ENCODE assay signal across 8 cellular contexts in the genomic region with DNA sequence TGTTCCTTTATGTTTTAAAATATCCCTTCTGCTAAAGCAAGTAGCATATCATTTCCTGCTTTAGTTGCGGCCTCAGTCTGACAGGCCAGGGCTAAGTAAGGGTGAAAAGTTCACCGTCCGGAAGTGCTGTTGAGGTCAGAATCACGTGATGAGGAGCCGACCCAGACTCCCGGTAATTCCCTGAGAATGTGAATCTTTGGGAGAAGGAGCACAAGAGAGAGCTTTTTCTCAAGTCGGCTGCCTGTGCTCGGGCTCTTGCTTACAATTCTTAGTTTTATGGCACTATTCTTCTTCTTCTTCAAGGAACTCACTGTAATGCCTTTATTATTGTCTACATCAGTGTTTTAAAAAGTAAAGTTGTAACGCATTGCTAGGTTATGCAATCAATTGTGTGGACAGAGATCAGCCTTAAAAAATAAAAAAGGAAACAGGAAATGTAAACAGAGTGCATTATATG.
DNase-seq lines count a peak whose midpoint lies in the region; ATAC-seq and TF ChIP-seq lines count a peak whose summit lies in the region.

No MANE protein-coding gene starts in this region.

- CTCF ChIA-PET in Calu3 (lab: Charles Lee): interaction anchor here (0.6 to 1.7 kb wide), 4 partner anchors 16 to 347 kb away, joined by 3 to 4 read pairs (median 3); no protein-coding TSS in a partner anchor

- no peaks in the 10 kb centered on the region for H3K27me3 Mint-ChIP-seq in Calu3 (ENCODE audit: unreplicated experiment)
- no peaks in the 10 kb centered on the region for H3K27me3 Mint-ChIP-seq in activated T-helper 2 cell treated with anti-CD3 and anti-CD28 coated beads, Interferon-gamma antibody, Interleukin-2, Interleukin-4, amounts not matched to agents 10 μg/mL and 5 μg/mL and 100 μg/mL, durations not matched to agents 14 hours and 24 hours and 36 hours (ENCODE audit: low read depth)

- peak; percentile 87 for DNase-seq in Calu3
- DNase-seq in HT1080 (ENCODE audit: low read depth): peak; percentile 70
- DNase-seq in activated T-helper 2 cell treated with anti-CD3 and anti-CD28 coated beads, Interferon-gamma antibody, Interleukin-2, Interleukin-4, amounts not matched to agents 10 μg/mL and 5 μg/mL and 100 μg/mL, durations not matched to agents 14 hours and 24 hours and 36 hours (ENCODE audit: low spot score): no peak
- DNase-seq in heart right ventricle: peak; percentile 43 to 87
- DNase-seq in renal cortical epithelial cell (ENCODE audit: low read depth): peak; percentile 94
- DNase-seq in activated CD8-positive, alpha-beta memory T cell treated with anti-CD3 and anti-CD28 coated beads, Interleukin-2, amount 50 U/mL, for 48 hours: no peak
- DNase-seq in NCI-H345 (lab: John Stamatoyannopoulos, UW): no peak

- intact Hi-C loops in Calu3 (cut with micrococcal nuclease; ENCODE audit: unreplicated experiment) (loop anchor here (2.0 kb wide), 2 partner anchors 39 to 49 kb away; no protein-coding TSS in a partner anchor), heart right ventricle (cut with DNase I) (loop anchor here in 2 of 10 donors (5.0 kb wide), 2 partner anchors 40 to 80 kb away; no protein-coding TSS in a partner anchor)
- intact Hi-C loops in activated T-helper 2 cell treated with anti-CD3 and anti-CD28 coated beads, Interferon-gamma antibody, Interleukin-2, Interleukin-4, amounts not matched to agents 10 μg/mL and 5 μg/mL and 100 μg/mL, durations not matched to agents 14 hours and 24 hours and 36 hours (cut with micrococcal nuclease): loop anchor here (2.0 to 5.0 kb wide), 2 partner anchors 60 to 81 kb away; no protein-coding TSS in a partner anchor

- H3K4me3 Mint-ChIP-seq in Calu3 (ENCODE audit: low read depth, unreplicated experiment): peak overlapping the region; percentile 28
- H3K4me3 Mint-ChIP-seq in activated T-helper 2 cell treated with anti-CD3 and anti-CD28 coated beads, Interferon-gamma antibody, Interleukin-2, Interleukin-4, amounts not matched to agents 10 μg/mL and 5 μg/mL and 100 μg/mL, durations not matched to agents 14 hours and 24 hours and 36 hours (ENCODE audit: low read depth): peak overlapping the region; percentile 30

- no peaks in the 10 kb centered on the region for H3K36me3 Mint-ChIP-seq in Calu3 (ENCODE audit: insufficient read depth, unreplicated experiment)
- no peaks in the 10 kb centered on the region for H3K36me3 Mint-ChIP-seq in activated T-helper 2 cell treated with anti-CD3 and anti-CD28 coated beads, Interferon-gamma antibody, Interleukin-2, Interleukin-4, amounts not matched to agents 10 μg/mL and 5 μg/mL and 100 μg/mL, durations not matched to agents 14 hours and 24 hours and 36 hours (ENCODE audit: low read depth)

- H3K27ac ChIP-seq in heart right ventricle: peak overlapping the region in 9 of 10 donors; percentile 51 to 86 (median 76)

- H3K9me3 ChIP-seq in heart right ventricle: no peaks in the 10 kb centered on the region

- H3K36me3 ChIP-seq in heart right ventricle: no peaks in the 10 kb centered on the region

- peak overlapping the region in 4 of 10 donors; percentile 14 to 33 (median 30) for H3K4me3 ChIP-seq in heart right ventricle

- peak overlapping the region; percentile 72 for H3K27ac Mint-ChIP-seq in Calu3 (ENCODE audit: unreplicated experiment)
- H3K27ac Mint-ChIP-seq in activated T-helper 2 cell treated with anti-CD3 and anti-CD28 coated beads, Interferon-gamma antibody, Interleukin-2, Interleukin-4, amounts not matched to agents 10 μg/mL and 5 μg/mL and 100 μg/mL, durations not matched to agents 14 hours and 24 hours and 36 hours: peak overlapping the region; percentile 17

- peak; percentile 72 for ATAC-seq in GM21367 (IDR thresholded peaks at IDR 0.05; ENCODE audit: unreplicated experiment)
- ATAC-seq in heart right ventricle: peak; percentile 79 to 99 (median 99)

- 15 to 25% methylated on average over 9 of the region's 9 CpGs for WGBS in heart right ventricle, 2 donors

- BruUV-seq in Calu3 (replicated peaks; lab: Mats Ljungman, UMichigan): no TSS peak

- H3K4me1 ChIP-seq in heart right ventricle: peaks cover 0 to 38% (median 22%) of the 10 kb centered on the region in 9 donors

- H3K27me3 ChIP-seq in heart right ventricle: no peaks in the 10 kb centered on the region

- H3K9me3 Mint-ChIP-seq in Calu3 (ENCODE audit: low read depth, unreplicated experiment): no peaks in the 10 kb centered on the region
- no peaks in the 10 kb centered on the region for H3K9me3 Mint-ChIP-seq in activated T-helper 2 cell treated with anti-CD3 and anti-CD28 coated beads, Interferon-gamma antibody, Interleukin-2, Interleukin-4, amounts not matched to agents 10 μg/mL and 5 μg/mL and 100 μg/mL, durations not matched to agents 14 hours and 24 hours and 36 hours

- peaks cover 37% of the 10 kb centered on the region for H3K4me1 Mint-ChIP-seq in Calu3 (ENCODE audit: low read depth, unreplicated experiment)
- H3K4me1 Mint-ChIP-seq in activated T-helper 2 cell treated with anti-CD3 and anti-CD28 coated beads, Interferon-gamma antibody, Interleukin-2, Interleukin-4, amounts not matched to agents 10 μg/mL and 5 μg/mL and 100 μg/mL, durations not matched to agents 14 hours and 24 hours and 36 hours (ENCODE audit: low read depth): peaks cover 25% of the 10 kb centered on the region

- no peak for TF ChIP-seq CTCF in Calu3 (IDR thresholded peaks at IDR 0.05; ENCODE audit: unreplicated experiment)
- TF ChIP-seq CTCF in heart right ventricle (IDR thresholded peaks at IDR 0.05): no peak

Comparison
In these comparisons a context has a peak if more than half of its experiments do, and no peak if none do; other contexts are left out.
1. DNase-seq: peak in Calu3 (single experiment), HT1080 (single experiment), heart right ventricle (2 of 2) and renal cortical epithelial cell (single experiment); none in activated T-helper 2 cell treated with anti-CD3 and anti-CD28 coated beads, Interferon-gamma antibody, Interleukin-2, Interleukin-4, amounts not matched to agents 10 μg/mL and 5 μg/mL and 100 μg/mL, durations not matched to agents 14 hours and 24 hours and 36 hours (single experiment), activated CD8-positive, alpha-beta memory T cell treated with anti-CD3 and anti-CD28 coated beads, Interleukin-2, amount 50 U/mL, for 48 hours (single experiment) and NCI-H345 (single experiment).